In the genomic region with DNA sequence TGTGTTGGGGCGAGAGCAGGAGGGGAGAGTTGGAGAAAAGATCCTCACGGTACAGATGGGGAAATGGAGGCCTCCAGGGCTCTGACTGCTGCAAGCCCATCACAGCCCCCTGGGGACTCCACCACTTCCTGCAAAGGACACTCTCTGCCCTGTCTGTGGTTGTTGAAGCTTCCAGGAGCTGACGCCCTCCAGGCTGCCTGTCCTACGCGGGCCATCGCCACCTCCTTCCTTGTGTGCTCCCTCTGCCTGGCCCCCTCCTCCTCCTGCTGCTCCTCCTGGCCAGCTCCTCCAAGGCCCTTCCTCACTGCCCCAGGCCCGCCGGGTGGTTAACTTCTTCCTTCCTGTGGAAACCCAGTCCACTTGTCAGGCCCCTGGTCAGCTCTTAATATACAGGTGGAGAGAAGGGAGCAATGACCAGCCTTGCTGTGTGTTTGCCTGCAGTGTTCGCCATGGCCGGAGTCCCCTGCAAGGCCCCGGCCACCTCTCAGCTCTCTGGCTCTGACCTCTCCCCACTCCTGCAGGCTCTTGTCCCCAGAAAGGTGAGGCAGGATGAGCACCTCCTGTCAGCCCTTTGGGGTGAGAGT, we compare ENCODE assay signal across 13 cellular contexts. TPM values are rescaled to one million over a fixed set of nuclear protein-coding genes. Genes with fewer than 3 reads are reported as not detected.
DNase-seq lines count a peak whose midpoint lies in the region; ATAC-seq and TF ChIP-seq lines count a peak whose summit lies in the region.
"Had no signal": no experiment of that assay in that cellular context is flagged by ENCODE, and none has a peak within 500 bp of the region (broad histone marks: within the 10 kb centered on the region; RNA-seq: fewer than 3 reads in every experiment).

No MANE protein-coding gene starts in this region.

- H2BK20ac ChIP-seq in IMR-90 (ENCODE audit: low read depth, low read length), result no peak overlapping the region

- H3K79me1 ChIP-seq in IMR-90 (ENCODE audit: low read depth in 1 of 2, low read length in 2 of 2), result no peaks in the 10 kb centered on the region

- H3K4me2 ChIP-seq in IMR-90 (ENCODE audit: low read depth, low read length), result no peak overlapping the region
- H3K4me2 ChIP-seq in neural progenitor cell, result no peak overlapping the region

- H3K9me3 ChIP-seq in IMR-90 (ENCODE audit: control insufficient read depth, insufficient read depth, low read length) (no peaks in the 10 kb centered on the region), neural progenitor cell (ENCODE audit: low read depth) (no peaks in the 10 kb centered on the region)
- H3K9me3 ChIP-seq: upper lobe of right lung had no signal

- H3K36me3 Mint-ChIP-seq in activated B cell treated with CpG ODN at 0.5 μM for 24 hours (ENCODE audit: low read depth) (no peaks in the 10 kb centered on the region), neural progenitor cell (no peaks in the 10 kb centered on the region)
- H3K36me3 Mint-ChIP-seq: activated naive CD4-positive, alpha-beta T cell treated with anti-CD3 and anti-CD28 coated beads, Interleukin-2, amount 50 U/mL, for 24 hours; immature natural killer cell; T-cell had no signal

- POLR2A ChIA-PET in IMR-90 (lab: Charles Lee; ENCODE audit: unreplicated experiment), result no interaction called here
- POLR2A ChIA-PET in activated B cell treated with CpG ODN at 0.5 μM for 24 hours (lab: Charles Lee), result interaction anchor here (0.5 to 3.7 kb wide), 10 partner anchors 8 to 855 kb away, joined by 3 to 59 read pairs (median 4); partner anchors contain the start of genes RPL19 and RPL23

- H3K4me3 Mint-ChIP-seq in activated B cell treated with CpG ODN at 0.5 μM for 24 hours (no peak overlapping the region), neural progenitor cell (no peak overlapping the region)
- H3K4me3 Mint-ChIP-seq: activated naive CD4-positive, alpha-beta T cell treated with anti-CD3 and anti-CD28 coated beads, Interleukin-2, amount 50 U/mL, for 24 hours; T-cell had no signal

- H3K4me3 ChIP-seq in IMR-90 (ENCODE audit: insufficient read depth, low read depth, low read length), result no peak overlapping the region
- no peak overlapping the region for H3K4me3 ChIP-seq in neural progenitor cell
- H3K4me3 ChIP-seq: upper lobe of right lung had no signal

- TF ChIP-seq RAD21 in IMR-90 (IDR thresholded peaks at IDR 0.05; ENCODE audit: low read length), result no peak

- no peak overlapping the region for H4K91ac ChIP-seq in IMR-90 (ENCODE audit: insufficient read depth, low read depth, low read length)

- H3K4me1 ChIP-seq in IMR-90 (ENCODE audit: control insufficient read depth, insufficient read depth, low read length), result no peaks in the 10 kb centered on the region
- H3K4me1 ChIP-seq in neural progenitor cell, result peaks cover 7% of the 10 kb centered on the region

- peaks cover 8% of the 10 kb centered on the region for H3F3A ChIP-seq in neural progenitor cell (ENCODE audit: low read depth)

- TF ChIP-seq POLR2A in IMR-90 (IDR thresholded peaks at IDR 0.05; ENCODE audit: low read depth, low read length), result no peak

- H4K20me1 ChIP-seq in IMR-90 (ENCODE audit: insufficient read depth, low read length) (no peaks in the 10 kb centered on the region), neural progenitor cell (ENCODE audit: low read depth) (no peaks in the 10 kb centered on the region)

- H3K27ac ChIP-seq in IMR-90 (ENCODE audit: insufficient read depth, low read length) (no peak overlapping the region), neural progenitor cell (no peak overlapping the region)
- H3K27ac ChIP-seq: upper lobe of right lung had no signal

- peak; percentile 4; the same call in 1 of the 2 replicates for ATAC-seq in IMR-90 (ENCODE audit: low read depth)
- peak; percentile 66 for ATAC-seq in activated B cell treated with CpG ODN at 0.5 μM for 24 hours (ENCODE audit: low read depth)

- no peaks in the 10 kb centered on the region for H3K79me2 ChIP-seq in neural progenitor cell (ENCODE audit: low read depth)

- H2BK15ac ChIP-seq in IMR-90 (ENCODE audit: low read depth, low read length), result no peak overlapping the region

- no peak overlapping the region for H2BK5ac ChIP-seq in IMR-90 (ENCODE audit: low read depth, low read length, poor library complexity, severe bottlenecking)

- CTCF ChIA-PET in IMR-90 (lab: Yijun Ruan, JAX), result interaction anchor here (0.7 to 1.8 kb wide), 11 partner anchors 8 to 262 kb away, joined by 3 to 10 read pairs (median 4); no protein-coding TSS in a partner anchor
- CTCF ChIA-PET in activated B cell treated with CpG ODN at 0.5 μM for 24 hours (lab: Charles Lee), result interaction anchor here (0.9 to 6.0 kb wide), 18 partner anchors 8 to 350 kb away, joined by 3 to 177 read pairs (median 4); partner anchors contain the start of genes PLXDC1, RPL19 and STAC2

- H3K4ac ChIP-seq in IMR-90 (ENCODE audit: low read depth, low read length), result no peak overlapping the region

- in situ Hi-C loops in IMR-90 (cut with MboI; ENCODE audit: low sequenced_read_pairs), result loop anchor here (10.0 kb wide), 1 partner anchor 259 kb away; no protein-coding TSS in a partner anchor

- peak; percentile 13 for DNase-seq in SIG-M5 treated with dmso at 0.1 percent for 504 hours (lab: John Stamatoyannopoulos, UW; ENCODE audit: unreplicated experiment)
- no peak for DNase-seq in SIG-M5 (lab: John Stamatoyannopoulos, UW)
- no peak for DNase-seq in IMR-90
- DNase-seq in activated B cell treated with CpG ODN at 0.5 μM for 24 hours, result no peak
- DNase-seq in neural progenitor cell (ENCODE audit: low spot score), result no peak
- no peak for DNase-seq in KG1 (lab: John Stamatoyannopoulos, UW)
- DNase-seq in NCI-H1694 treated with DMSO at 0.1 percent for 48 hours (lab: John Stamatoyannopoulos, UW), result no peak
- no peak for DNase-seq in NCI-H2107 (lab: John Stamatoyannopoulos, UW)

- 27% methylated on average over 3 of the region's 11 CpGs; no CpG with 5 or more reads in 1 of the 2 experiments for WGBS in IMR-90 (ENCODE audit: extremely low coverage in 2 of 2, insufficient read length in 1 of 2), 2 experiments

- no peak overlapping the region for H4K5ac ChIP-seq in IMR-90 (ENCODE audit: low read depth, low read length)

- H3K23ac ChIP-seq in IMR-90 (ENCODE audit: low read depth, low read length), result no peak overlapping the region

- no peaks in the 10 kb centered on the region for H3K9me1 ChIP-seq in IMR-90 (ENCODE audit: insufficient read depth, low read length)

- H4K8ac ChIP-seq in IMR-90 (ENCODE audit: low read depth in 2 of 2, low read length in 2 of 2), result no peak overlapping the region

- peak overlapping the region; percentile 73 for H2AFZ ChIP-seq in IMR-90 (replicated peaks; ENCODE audit: low read length, poor library complexity)
- peak overlapping the region; percentile 81 for H2AFZ ChIP-seq in neural progenitor cell (replicated peaks)

- peaks cover 6% of the 10 kb centered on the region for H3K27me3 Mint-ChIP-seq in activated B cell treated with CpG ODN at 0.5 μM for 24 hours
- peaks cover 20% of the 10 kb centered on the region for H3K27me3 Mint-ChIP-seq in neural progenitor cell (ENCODE audit: insufficient read depth, low read depth)
- H3K27me3 Mint-ChIP-seq: activated naive CD4-positive, alpha-beta T cell treated with anti-CD3 and anti-CD28 coated beads, Interleukin-2, amount 50 U/mL, for 24 hours had no signal

- no peaks in the 10 kb centered on the region for H3K36me3 ChIP-seq in IMR-90 (ENCODE audit: control insufficient read depth, insufficient read depth, low read length)
- H3K36me3 ChIP-seq in neural progenitor cell, result no peaks in the 10 kb centered on the region
- H3K36me3 ChIP-seq: upper lobe of right lung had no signal

- H2BK120ac ChIP-seq in IMR-90 (ENCODE audit: low read depth, low read length), result no peak overlapping the region

- H2AK9ac ChIP-seq in IMR-90 (replicated peaks; ENCODE audit: low read depth, low read length, poor library complexity), result no peak overlapping the region

- no peak overlapping the region for H3K14ac ChIP-seq in IMR-90 (replicated peaks; ENCODE audit: low read depth, low read length)

- dilution Hi-C loops in IMR-90 (cut with HindIII; ENCODE audit: low sequenced_read_pairs, unreplicated experiment), result no loop called here

- H3K27ac Mint-ChIP-seq in activated B cell treated with CpG ODN at 0.5 μM for 24 hours, result no peak overlapping the region
- H3K27ac Mint-ChIP-seq in neural progenitor cell, result no peak overlapping the region
- H3K27ac Mint-ChIP-seq: activated naive CD4-positive, alpha-beta T cell treated with anti-CD3 and anti-CD28 coated beads, Interleukin-2, amount 50 U/mL, for 24 hours; T-cell had no signal

- H3K9ac ChIP-seq in IMR-90 (ENCODE audit: low read depth, low read length) (no peak overlapping the region), neural progenitor cell (no peak overlapping the region)

- intact Hi-C loops in IMR-90 (cut with micrococcal nuclease) (loop anchor here (1.0 to 5.0 kb wide), 4 partner anchors 37 to 447 kb away; partner anchors contain the start of gene PIP4K2B), activated B cell treated with CpG ODN at 0.5 μM for 24 hours (cut with micrococcal nuclease) (loop anchor here (1.0 kb wide), 3 partner anchors 37 to 261 kb away; no protein-coding TSS in a partner anchor)

- peaks cover 27% of the 10 kb centered on the region for H3K4me1 Mint-ChIP-seq in activated B cell treated with CpG ODN at 0.5 μM for 24 hours
- peaks cover 4% of the 10 kb centered on the region for H3K4me1 Mint-ChIP-seq in neural progenitor cell

- H3K56ac ChIP-seq in IMR-90 (ENCODE audit: extremely low read depth, insufficient read depth, low read length), result no peak overlapping the region

- H3K27me3 ChIP-seq in IMR-90 (ENCODE audit: control insufficient read depth, insufficient read depth, low read length), result no peaks in the 10 kb centered on the region
- no peaks in the 10 kb centered on the region for H3K27me3 ChIP-seq in neural progenitor cell

- no TSS peak for BruUV-seq in IMR-90 (replicated peaks; lab: Mats Ljungman, UMichigan)

- H3K9me3 Mint-ChIP-seq in activated B cell treated with CpG ODN at 0.5 μM for 24 hours (no peaks in the 10 kb centered on the region), neural progenitor cell (no peaks in the 10 kb centered on the region)
- H3K9me3 Mint-ChIP-seq: activated naive CD4-positive, alpha-beta T cell treated with anti-CD3 and anti-CD28 coated beads, Interleukin-2, amount 50 U/mL, for 24 hours; immature natural killer cell; T-cell had no signal

- no peak overlapping the region for H3K18ac ChIP-seq in IMR-90 (ENCODE audit: low read depth, low read length)

- no peak for TF ChIP-seq CTCF in IMR-90 (conservative IDR thresholded peaks at IDR 0.05; ENCODE audit: low read depth, low read length)
- TF ChIP-seq CTCF in activated B cell treated with CpG ODN at 0.5 μM for 24 hours (IDR thresholded peaks at IDR 0.05), result no peak
- no peak for TF ChIP-seq CTCF in neural progenitor cell (IDR thresholded peaks at IDR 0.05)

- no peak overlapping the region for H2AK5ac ChIP-seq in IMR-90 (ENCODE audit: low read depth, low read length)

RNA-seq across cellular contexts. Expression of gene STAC2, which starts 18.4 kb away (rescaled TPM):
- total RNA-seq in IMR-90 (2012; rRNA removed), result not detected in 2 replicates
- polyA plus RNA-seq in IMR-90 (2012; rRNA removed), result 0.02 and 0.03 TPM in 2 replicates
- 0.01 and 0.02 TPM in 2 replicates for polyA plus RNA-seq in IMR-90 (2012; cell fraction: cytosol; rRNA removed)
- polyA plus RNA-seq in IMR-90 (2012; cell fraction: nucleus; rRNA removed; ENCODE audit: low replicate concordance), result 0.02 and 0.08 TPM in 2 replicates
- total RNA-seq in activated B cell treated with CpG ODN at 0.5 μM for 24 hours, result not detected in 2 replicates
- 0.13 and 0.62 TPM in 2 replicates for total RNA-seq in neural progenitor cell (ENCODE audit: low replicate concordance)
- total RNA-seq: skeletal muscle tissue had no signal
- polyA plus RNA-seq: immature natural killer cell had no signal

RNA-seq across cellular contexts. Expression of gene RPL19, which starts 44.0 kb away (rescaled TPM):
- total RNA-seq in IMR-90 (2012; rRNA removed) (2,298 and 2,466 TPM in 2 replicates), activated B cell treated with CpG ODN at 0.5 μM for 24 hours (3,324 and 3,891 TPM in 2 replicates), neural progenitor cell (ENCODE audit: low replicate concordance) (2,635 and 2,751 TPM in 2 replicates)
- polyA plus RNA-seq in IMR-90 (2012; rRNA removed), result 2,030 and 2,101 TPM in 2 replicates
- 3,418 and 5,498 TPM in 2 replicates for polyA plus RNA-seq in IMR-90 (2012; cell fraction: cytosol; rRNA removed)
- polyA plus RNA-seq in IMR-90 (2012; cell fraction: nucleus; rRNA removed; ENCODE audit: low replicate concordance), result 579 and 1,052 TPM in 2 replicates

RNA-seq across cellular contexts. Expression of gene CACNB1, which starts 46.6 kb away (rescaled TPM):
- total RNA-seq in IMR-90 (2012; rRNA removed), result 2.5 TPM in 2 replicates
- 7.3 and 8.6 TPM in 2 replicates for polyA plus RNA-seq in IMR-90 (2012; rRNA removed)
- polyA plus RNA-seq in IMR-90 (2012; cell fraction: cytosol; rRNA removed), result 4.2 and 4.6 TPM in 2 replicates
- polyA plus RNA-seq in IMR-90 (2012; cell fraction: nucleus; rRNA removed; ENCODE audit: low replicate concordance), result 46.8 and 65.5 TPM in 2 replicates
- 4.5 and 5.7 TPM in 2 replicates for total RNA-seq in activated B cell treated with CpG ODN at 0.5 μM for 24 hours
- total RNA-seq in neural progenitor cell (ENCODE audit: low replicate concordance), result 6.3 and 16.5 TPM in 2 replicates
